ENCODE assay signal across 25 cellular contexts in genomic region chr9:137499858-137500661, GRCh38. TPM values are rescaled to one million over a fixed set of nuclear protein-coding genes. Genes with fewer than 3 reads are reported as not detected.
"Had no signal": no experiment of that assay in that cellular context is flagged by ENCODE, and none has a peak within 500 bp of the region (broad histone marks: within the 10 kb centered on the region; RNA-seq: fewer than 3 reads in every experiment).

No MANE protein-coding gene starts in this region.

- DNase-seq: cortex of kidney; effector memory CD8-positive, alpha-beta T cell; esophagus squamous epithelium; foreskin fibroblast; glutamatergic neuron; islet precursor cell; left ventricle myocardium inferior; mesenchymal stem cell; midbrain; naive B cell; sigmoid colon; stimulated activated CD4-positive, alpha-beta T cell treated with anti-CD3 and anti-CD28 coated beads, Interleukin-12 subunit alpha, Interleukin-12 subunit beta, amount 100 ng/mL, for 4 hours; stimulated activated naive CD4-positive, alpha-beta T cell; stomach; substantia nigra; thyroid gland; uterus had no signal

- H3K27ac ChIP-seq: esophagus squamous epithelium, gastroesophageal sphincter, left ventricle myocardium inferior, parathyroid adenoma, psoas muscle, right atrium auricular region, sigmoid colon, skin epidermis, stomach, thyroid gland, uterus had no signal

- H3K9me3 ChIP-seq: esophagus squamous epithelium, gastroesophageal sphincter, left ventricle myocardium inferior, psoas muscle, right atrium auricular region, sigmoid colon, stomach, thyroid gland, uterus had no signal

- H2AFZ ChIP-seq: parathyroid adenoma had no signal

- H3K4me3 ChIP-seq: esophagus squamous epithelium, gastroesophageal sphincter, left ventricle myocardium inferior, lung, psoas muscle, right atrium auricular region, sigmoid colon, skin epidermis, stomach, thyroid gland, uterus had no signal

- H3K9ac ChIP-seq: parathyroid adenoma had no signal

- H3K27me3 ChIP-seq: esophagus squamous epithelium, gastroesophageal sphincter, right atrium auricular region, sigmoid colon, stomach, thyroid gland, uterus had no signal

- H3K4me1 ChIP-seq: esophagus squamous epithelium, gastroesophageal sphincter, left ventricle myocardium inferior, parathyroid adenoma, psoas muscle, right atrium auricular region, sigmoid colon, stomach, thyroid gland, uterus had no signal

- H3K79me2 ChIP-seq: parathyroid adenoma had no signal

- ATAC-seq: effector memory CD8-positive, alpha-beta T cell; gastroesophageal sphincter; psoas muscle had no signal

- H3K36me3 ChIP-seq: esophagus squamous epithelium, uterus had no signal

RNA-seq across cellular contexts. Expression of gene ENTPD8, which starts 58.9 kb away (rescaled TPM):
- total RNA-seq: epithelial cell of proximal tubule, esophagus squamous epithelium, left ventricle myocardium inferior, omental fat pad, psoas muscle, right atrium auricular region had no signal
